8 cellular contexts compared by ENCODE assay signal in the genomic region with DNA sequence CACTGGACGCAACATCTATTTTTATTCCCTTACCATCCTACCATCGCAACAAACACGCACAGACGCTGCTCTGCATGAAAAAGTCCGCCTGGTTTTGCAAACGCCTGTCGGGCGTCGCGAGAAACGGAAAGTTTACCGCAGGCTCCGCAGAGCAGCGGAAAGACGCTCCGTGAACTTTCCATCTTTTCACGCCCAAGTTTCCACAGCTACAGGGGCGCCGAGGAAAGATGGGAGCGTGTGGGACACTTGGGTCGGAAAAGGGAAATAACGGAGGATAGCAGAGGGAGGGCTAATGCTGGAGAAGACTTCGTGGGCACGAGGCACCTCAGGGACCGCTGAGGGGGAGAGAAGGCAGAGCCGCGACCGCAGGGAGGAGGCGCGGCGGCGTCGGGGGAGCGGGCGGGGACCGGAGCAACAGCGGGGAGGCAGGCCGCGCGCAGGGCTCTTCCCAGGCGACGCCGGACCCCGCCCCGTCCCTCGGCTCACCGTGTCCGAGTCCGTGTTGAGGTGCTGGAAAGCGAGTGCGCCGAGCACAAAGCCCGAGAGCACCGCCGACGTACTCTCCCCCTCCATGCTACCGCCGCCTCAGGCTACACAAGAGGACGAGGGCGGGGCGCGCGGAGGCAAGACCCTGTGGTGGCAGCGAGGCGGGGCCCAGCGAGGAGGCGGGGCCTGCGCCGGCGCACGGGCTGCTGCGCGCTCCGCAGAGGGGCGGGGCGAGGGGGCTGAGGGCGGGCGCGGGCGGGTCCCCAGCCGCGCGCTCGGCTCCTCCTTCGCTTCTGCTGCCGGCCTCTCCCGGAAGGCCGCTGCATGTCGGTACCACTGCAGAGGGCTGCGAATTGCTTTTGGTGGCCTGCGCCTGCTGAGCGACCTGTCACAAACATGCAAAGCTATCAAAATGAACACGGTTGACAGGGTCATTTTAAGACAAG.
DNase-seq lines count a peak whose midpoint lies in the region; ATAC-seq, FAIRE-seq and TF ChIP-seq lines count a peak whose summit lies in the region.

Gene ABRAXAS1 (minus strand): TSS at position 601 of the 932 bp plus-strand sequence. CDS start 28 bp downstream, at position 573.

- H3K4me3 Mint-ChIP-seq in nephron = peak within 1 kb of the TSS; percentile 93 to 98 (median 96)

- H3K27ac Mint-ChIP-seq in nephron = peak within 1 kb of the TSS; percentile 84 to 97 (median 94)

- H3K27me3 Mint-ChIP-seq in nephron (ENCODE audit: low read depth) = no peaks in the 10 kb centered on the region

- H3K27ac ChIP-seq in RWPE1 = peak within 1 kb of the TSS; percentile 93

- TF ChIP-seq CTCF in RWPE1 (conservative IDR thresholded peaks at IDR 0.05; ENCODE audit: low read depth) (no peak), fibroblast of pulmonary artery (IDR thresholded peaks at IDR 0.05; ENCODE audit: low read length, missing control alignments) (no peak), nephron (IDR thresholded peaks at IDR 0.05; ENCODE audit: unreplicated experiment in 3 of 3) (no peak)

- H3K4me1 Mint-ChIP-seq in nephron = peaks cover 14% of the 10 kb centered on the region

- DNase-seq in EL (peak; percentile 93), H54 (ENCODE audit: insufficient read length, low spot score) (peak; percentile 75), LoVo (ENCODE audit: low spot score) (peak; percentile 94), RWPE1 (ENCODE audit: low spot score) (peak; percentile 94), fibroblast of pulmonary artery (ENCODE audit: low read depth) (peak; percentile 92)
- peak; percentile 92 for DNase-seq in activated T-helper 9 cell treated with anti-CD3 and anti-CD28 coated beads, Interleukin-2, amount 50 U/mL, for 16 hours (ENCODE audit: low read depth)
- peak; percentile 96 for DNase-seq in stimulated activated naive CD8-positive, alpha-beta T cell treated with anti-CD3 and anti-CD28 coated beads, Interleukin-15, Interleukin-2, amounts not matched to agents 100 U/mL and 50 U/mL, for 24 hours

- POLR2A ChIA-PET in RWPE1 (lab: Yijun Ruan, JAX; ENCODE audit: low non-redundant PET) = no interaction called here

- H3K4me3 ChIP-seq in fibroblast of pulmonary artery (replicated peaks; ENCODE audit: low read depth, low read length) = peak within 1 kb of the TSS; percentile 75

- peak; percentile 96 for ATAC-seq in stimulated activated naive CD8-positive, alpha-beta T cell treated with anti-CD3 and anti-CD28 coated beads, Interleukin-15, Interleukin-2, amounts not matched to agents 100 U/mL and 50 U/mL, for 24 hours

- TF ChIP-seq POLR2A in H54 (IDR thresholded peaks at IDR 0.05; ENCODE audit: low read depth, low read length) = peak; percentile 77

- peaks cover 10% of the 10 kb centered on the region for H3K36me3 Mint-ChIP-seq in nephron (ENCODE audit: low read depth)

- CTCF ChIA-PET in RWPE1 (lab: Yijun Ruan, JAX) = interaction anchor here (0.7 kb wide), 2 partner anchors 160 to 781 kb away, joined by 3 to 4 read pairs; no protein-coding TSS in a partner anchor

- FAIRE-seq in H54 (lab: Jason Lieb, UNC) = no peak

- no peaks in the 10 kb centered on the region for H3K9me3 Mint-ChIP-seq in nephron

Comparison
In these comparisons a context has a peak if more than half of its experiments do, and no peak if none do; other contexts are left out.
1. Peak in every context shown above with its lines: DNase-seq, ATAC-seq, H3K4me3 ChIP-seq and H3K27ac ChIP-seq.